8 cellular contexts compared by ENCODE assay signal in the genomic region with DNA sequence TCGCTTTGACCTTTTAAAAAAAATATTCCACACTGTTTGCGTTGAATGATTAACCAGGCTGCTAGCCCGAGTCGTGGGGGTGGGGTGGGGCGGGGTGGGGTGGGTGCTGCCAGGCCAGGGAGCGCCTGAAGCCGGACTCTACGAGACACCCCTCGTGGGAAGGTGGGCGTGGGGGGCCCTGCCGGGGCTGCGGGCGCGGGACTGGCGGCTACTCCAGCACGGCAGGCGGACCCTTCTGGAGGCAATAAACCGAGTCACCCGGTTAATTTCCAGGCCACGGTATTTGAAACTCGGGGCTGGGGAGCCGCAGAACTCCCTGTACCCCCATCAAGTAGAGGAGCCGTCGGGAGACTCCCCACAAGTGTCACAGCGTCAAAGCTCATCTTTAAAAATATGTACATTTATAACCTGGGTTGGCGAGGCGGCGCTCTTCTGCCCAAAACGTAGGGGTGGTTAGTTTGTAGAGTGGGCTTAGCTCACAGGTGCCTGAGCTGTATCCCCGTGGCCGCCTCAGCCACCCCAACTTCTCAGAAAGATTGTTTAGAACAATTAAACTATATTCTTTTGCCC. TPM values are rescaled to one million over a fixed set of nuclear protein-coding genes. Genes with fewer than 3 reads are reported as not detected.
DNase-seq lines count a peak whose midpoint lies in the region; TF ChIP-seq lines count a peak whose summit lies in the region.

No MANE protein-coding gene starts in this region.

- TF ChIP-seq POLR2A in esophagus squamous epithelium (IDR thresholded peaks at IDR 0.05), result no peak

- H4K20me1 ChIP-seq in osteoblast (ENCODE audit: insufficient read depth, low read length), result peaks cover 28% of the 10 kb centered on the region

- peak overlapping the region; percentile 97 for H3K4me2 ChIP-seq in osteoblast (ENCODE audit: insufficient read depth, low read length)

- WGBS in esophagus squamous epithelium, 2 donors, result 1% methylated on average over 10 to 14 of the region's 31 CpGs

- intact Hi-C loops in esophagus squamous epithelium (cut with DNase I), result no loop called here

- H3K79me2 ChIP-seq in osteoblast (ENCODE audit: insufficient read depth, low read length), result peaks cover 56% of the 10 kb centered on the region

- no peaks in the 10 kb centered on the region for H3K36me3 ChIP-seq in esophagus squamous epithelium
- H3K36me3 ChIP-seq in osteoblast (ENCODE audit: insufficient read depth, low read length), result no peaks in the 10 kb centered on the region

- H2AFZ ChIP-seq in osteoblast (ENCODE audit: low read length), result peak overlapping the region; percentile 62

- no peaks in the 10 kb centered on the region for H3K9me3 ChIP-seq in esophagus squamous epithelium
- no peaks in the 10 kb centered on the region for H3K9me3 ChIP-seq in osteoblast (ENCODE audit: low read depth, low read length)

- H3K27me3 ChIP-seq in esophagus squamous epithelium, result no peaks in the 10 kb centered on the region
- H3K27me3 ChIP-seq in osteoblast (ENCODE audit: insufficient read depth, low read length), result no peaks in the 10 kb centered on the region

- peaks cover 8 to 60% (median 28%) of the 10 kb centered on the region in 3 donors for H3K4me1 ChIP-seq in esophagus squamous epithelium
- H3K4me1 ChIP-seq in osteoblast (ENCODE audit: insufficient read depth, low read length), result peaks cover 16% of the 10 kb centered on the region

- DNase-seq in MV-4-11 (lab: John Stamatoyannopoulos, UW) (peak; percentile 36), activated T-cell treated with anti-CD3 and anti-CD28 coated beads for 48 hours (ENCODE audit: low read depth) (peak; percentile 22), esophagus squamous epithelium (lab: John Stamatoyannopoulos, UW) (no peak), osteoblast (ENCODE audit: insufficient read length, low spot score, missing footprints) (no peak), NCI-H187 treated with DMSO at 0.1 percent for 48 hours (lab: John Stamatoyannopoulos, UW) (no peak), mesenteric fat pad (ENCODE audit: low spot score) (no peak), islet precursor cell (no peak)

- H3K4me3 ChIP-seq in esophagus squamous epithelium (peak overlapping the region; percentile 71 to 98 (median 92)), osteoblast (ENCODE audit: insufficient read depth, low read length) (peak overlapping the region; percentile 97)

- TF ChIP-seq CTCF in GM12873 (IDR thresholded peaks at IDR 0.05; ENCODE audit: insufficient read depth, low read depth, low read length, missing control alignments) (peak; percentile 24), esophagus squamous epithelium (IDR thresholded peaks at IDR 0.05) (no peak), osteoblast (IDR thresholded peaks at IDR 0.05; ENCODE audit: extremely low read depth, low read depth, low read length) (no peak)

- H3K27ac ChIP-seq in esophagus squamous epithelium, result peak overlapping the region; percentile 97 to 99 (median 98)
- H3K27ac ChIP-seq in osteoblast (ENCODE audit: low read depth, low read length), result peak overlapping the region; percentile 36

RNA-seq across cellular contexts. Expression of a gene that starts 1.2 kb away (rescaled TPM):
- total RNA-seq in esophagus squamous epithelium (10 to 100 TPM; 22.3 to 41.9 (median 33.5) TPM), osteoblast (19.2 and 21.7 TPM in 2 replicates), mesenteric fat pad (21.9 TPM)

Comparison
In these comparisons a context has a peak if more than half of its experiments do, and no peak if none do; other contexts are left out.
1. DNase-seq: peak in MV-4-11 (single experiment) and activated T-cell treated with anti-CD3 and anti-CD28 coated beads for 48 hours (single experiment); none in esophagus squamous epithelium (single experiment), osteoblast (single experiment), NCI-H187 treated with DMSO at 0.1 percent for 48 hours (single experiment), mesenteric fat pad (single experiment) and islet precursor cell (single experiment).